In genomic region chr10:6737080-6737641, GRCh38 we compare ENCODE assay signal across 12 cellular contexts.
DNase-seq lines count a peak whose midpoint lies in the region; ATAC-seq and TF ChIP-seq lines count a peak whose summit lies in the region.
"Had no signal": no experiment of that assay in that cellular context is flagged by ENCODE, and none has a peak within 500 bp of the region (broad histone marks: within the 10 kb centered on the region; RNA-seq: fewer than 3 reads in every experiment).

No MANE protein-coding gene starts in this region.

- peak overlapping the region in 1 of 2 experiments; percentile 23 for H3K23ac ChIP-seq in mesenchymal stem cell (ENCODE audit: low read length in 2 of 2)
- no peak overlapping the region for H3K23ac ChIP-seq in neuronal stem cell (ENCODE audit: low read depth, low read length, poor library complexity)

- peak overlapping the region; percentile 45 for H4K8ac ChIP-seq in mesenchymal stem cell (ENCODE audit: low read length)
- H4K8ac ChIP-seq in neuronal stem cell (ENCODE audit: low read depth, low read length), result no peak overlapping the region

- H3K27ac Mint-ChIP-seq in activated naive CD8-positive, alpha-beta T cell treated with anti-CD3 and anti-CD28 coated beads for 36 hours, result no peak overlapping the region
- H3K27ac Mint-ChIP-seq: activated naive CD4-positive, alpha-beta T cell treated with anti-CD3 and anti-CD28 coated beads, Interleukin-2, amount 50 U/mL, for 24 hours; stimulated activated effector memory CD8-positive, alpha-beta T cell treated with anti-CD3 and anti-CD28 coated beads, Interleukin-12 subunit alpha, Interleukin-12 subunit beta, amount 100 ng/mL, for 72 hours had no signal

- H3K4ac ChIP-seq in mesenchymal stem cell (ENCODE audit: low read depth in 1 of 2, low read length in 2 of 2), result peak overlapping the region; percentile 34 to 35
- H3K4ac ChIP-seq in neuronal stem cell (ENCODE audit: low read length), result no peak overlapping the region

- H3K27me3 Mint-ChIP-seq in activated naive CD8-positive, alpha-beta T cell treated with anti-CD3 and anti-CD28 coated beads for 36 hours, result peaks cover 25% of the 10 kb centered on the region

- H3K36me3 Mint-ChIP-seq in activated naive CD8-positive, alpha-beta T cell treated with anti-CD3 and anti-CD28 coated beads for 36 hours, result no peaks in the 10 kb centered on the region
- H3K36me3 Mint-ChIP-seq: activated naive CD4-positive, alpha-beta T cell treated with anti-CD3 and anti-CD28 coated beads, Interleukin-2, amount 50 U/mL, for 24 hours; stimulated activated effector memory CD8-positive, alpha-beta T cell treated with anti-CD3 and anti-CD28 coated beads, Interleukin-12 subunit alpha, Interleukin-12 subunit beta, amount 100 ng/mL, for 72 hours had no signal

- H3K9me3 ChIP-seq in mesenchymal stem cell (ENCODE audit: control insufficient read depth, low read length), result no peaks in the 10 kb centered on the region
- H3K9me3 ChIP-seq in neuronal stem cell (replicated peaks in 1 of 2; ENCODE audit: control insufficient read depth in 2 of 2, insufficient read depth in 1 of 2, low read depth in 1 of 2, low read length in 2 of 2), result no peaks in the 10 kb centered on the region

- no peak for ATAC-seq in GM21526 (IDR thresholded peaks at IDR 0.05; ENCODE audit: low FRiP score, unreplicated experiment)
- ATAC-seq: stimulated activated effector memory CD8-positive, alpha-beta T cell treated with anti-CD3 and anti-CD28 coated beads, Interleukin-12 subunit alpha, Interleukin-12 subunit beta, amount 100 ng/mL, for 72 hours had no signal

- peak overlapping the region; percentile 5 for H3K4me2 ChIP-seq in mesenchymal stem cell (ENCODE audit: low read length, poor library complexity, severe bottlenecking)
- no peak overlapping the region for H3K4me2 ChIP-seq in neuronal stem cell (ENCODE audit: insufficient read depth, low read length, poor library complexity, severe bottlenecking)

- H2BK5ac ChIP-seq in mesenchymal stem cell (ENCODE audit: low read depth, low read length, poor library complexity, severe bottlenecking), result no peak overlapping the region
- H2BK5ac ChIP-seq in neuronal stem cell (ENCODE audit: low read length), result no peak overlapping the region

- no peaks in the 10 kb centered on the region for H3K36me3 ChIP-seq in mesenchymal stem cell (ENCODE audit: control insufficient read depth in 1 of 2, insufficient read depth in 2 of 2, low read depth in 1 of 2, low read length in 2 of 2)
- no peaks in the 10 kb centered on the region for H3K36me3 ChIP-seq in neuronal stem cell (replicated peaks in 1 of 2; ENCODE audit: control insufficient read depth in 2 of 2, insufficient read depth in 2 of 2, low read length in 2 of 2)

- H4K91ac ChIP-seq in mesenchymal stem cell (ENCODE audit: low read length), result no peak overlapping the region
- H4K91ac ChIP-seq in neuronal stem cell (ENCODE audit: low read depth, low read length, poor library complexity), result no peak overlapping the region

- WGBS in mesenchymal stem cell, result 79% methylated on average over 7 of the region's 9 CpGs
- no CpG with 5 or more reads among the region's 9 CpGs for WGBS in neuronal stem cell (ENCODE audit: extremely low coverage in 2 of 2, insufficient read length in 2 of 2, insufficient replicate concordance in 1 of 2), 2 donors

- H2AFZ ChIP-seq in mesenchymal stem cell (ENCODE audit: low read depth, low read length), result no peak overlapping the region
- no peak overlapping the region for H2AFZ ChIP-seq in neuronal stem cell (ENCODE audit: low read length)

- DNase-seq in AG10803 (ENCODE audit: low read depth) (peak; percentile 22), LHCN-M2 (ENCODE audit: low read depth) (peak; percentile 60), epithelial cell of esophagus (ENCODE audit: low read depth) (peak; percentile 88), mesenchymal stem cell (no peak), neuronal stem cell (ENCODE audit: low spot score) (no peak), UCSD-AML1 (lab: John Stamatoyannopoulos, UW; ENCODE audit: unreplicated experiment) (no peak)
- DNase-seq in activated naive CD8-positive, alpha-beta T cell treated with anti-CD3 and anti-CD28 coated beads for 36 hours, result no peak
- DNase-seq: activated CD4-positive, alpha-beta T cell treated with anti-CD3 and anti-CD28 coated beads for 48 hours; AML-193 had no signal

- H2AK5ac ChIP-seq in mesenchymal stem cell (ENCODE audit: low read length, severe bottlenecking) (no peak overlapping the region), neuronal stem cell (ENCODE audit: low read depth, low read length) (no peak overlapping the region)

- H2BK120ac ChIP-seq in mesenchymal stem cell (ENCODE audit: low read depth, low read length) (peak overlapping the region; percentile 69), neuronal stem cell (ENCODE audit: low read depth, low read length) (no peak overlapping the region)

- TF ChIP-seq CTCF in AG10803 (conservative IDR thresholded peaks at IDR 0.05; ENCODE audit: low read length), result no peak
- no peak for TF ChIP-seq CTCF in epithelial cell of esophagus (IDR thresholded peaks at IDR 0.05; ENCODE audit: insufficient read depth, low read depth, low read length, missing control alignments)

- H3K27ac ChIP-seq in mesenchymal stem cell (ENCODE audit: low read length, poor library complexity, severe bottlenecking) (no peak overlapping the region), neuronal stem cell (replicated peaks; ENCODE audit: low read length) (no peak overlapping the region)

- H3K9me3 Mint-ChIP-seq in activated naive CD8-positive, alpha-beta T cell treated with anti-CD3 and anti-CD28 coated beads for 36 hours, result no peaks in the 10 kb centered on the region
- H3K9me3 Mint-ChIP-seq: activated naive CD4-positive, alpha-beta T cell treated with anti-CD3 and anti-CD28 coated beads, Interleukin-2, amount 50 U/mL, for 24 hours; stimulated activated effector memory CD8-positive, alpha-beta T cell treated with anti-CD3 and anti-CD28 coated beads, Interleukin-12 subunit alpha, Interleukin-12 subunit beta, amount 100 ng/mL, for 72 hours had no signal

- H3K79me1 ChIP-seq in mesenchymal stem cell (replicated peaks; ENCODE audit: low read length, poor library complexity, severe bottlenecking) (no peaks in the 10 kb centered on the region), neuronal stem cell (ENCODE audit: low read depth, low read length) (no peaks in the 10 kb centered on the region)

- H3K4me1 ChIP-seq in mesenchymal stem cell (ENCODE audit: control insufficient read depth, insufficient read depth, low read depth, low read length) (peaks cover 19% of the 10 kb centered on the region), neuronal stem cell (ENCODE audit: control insufficient read depth in 2 of 2, insufficient read depth in 1 of 2, low read depth in 1 of 2, low read length in 2 of 2) (peaks cover 0 to 6% of the 10 kb centered on the region in 2 donors)

- H3K4me1 Mint-ChIP-seq in activated naive CD8-positive, alpha-beta T cell treated with anti-CD3 and anti-CD28 coated beads for 36 hours, result peaks cover 10% of the 10 kb centered on the region
- H3K4me1 Mint-ChIP-seq: stimulated activated effector memory CD8-positive, alpha-beta T cell treated with anti-CD3 and anti-CD28 coated beads, Interleukin-12 subunit alpha, Interleukin-12 subunit beta, amount 100 ng/mL, for 72 hours had no signal

- H3K18ac ChIP-seq in mesenchymal stem cell (ENCODE audit: low read depth in 1 of 2, low read length in 2 of 2) (peak overlapping the region; percentile 40 to 46), neuronal stem cell (ENCODE audit: low read length) (no peak overlapping the region)

- H3K4me3 Mint-ChIP-seq in activated naive CD8-positive, alpha-beta T cell treated with anti-CD3 and anti-CD28 coated beads for 36 hours, result no peak overlapping the region
- H3K4me3 Mint-ChIP-seq: activated naive CD4-positive, alpha-beta T cell treated with anti-CD3 and anti-CD28 coated beads, Interleukin-2, amount 50 U/mL, for 24 hours; stimulated activated effector memory CD8-positive, alpha-beta T cell treated with anti-CD3 and anti-CD28 coated beads, Interleukin-12 subunit alpha, Interleukin-12 subunit beta, amount 100 ng/mL, for 72 hours had no signal

- H3K14ac ChIP-seq in mesenchymal stem cell (ENCODE audit: low read length in 2 of 2), result no peak overlapping the region
- no peak overlapping the region for H3K14ac ChIP-seq in neuronal stem cell (ENCODE audit: low read length)

- H3K4me3 ChIP-seq in AG10803 (ENCODE audit: low read length) (no peak overlapping the region), epithelial cell of esophagus (ENCODE audit: low read length) (peak overlapping the region; percentile 36), mesenchymal stem cell (ENCODE audit: insufficient read depth in 1 of 2, low read depth in 1 of 2, low read length in 2 of 2) (no peak overlapping the region), neuronal stem cell (ENCODE audit: low read length in 2 of 2) (no peak overlapping the region)

- no peak overlapping the region for H2BK15ac ChIP-seq in mesenchymal stem cell (ENCODE audit: low read depth, poor library complexity, severe bottlenecking)
- H2BK15ac ChIP-seq in neuronal stem cell (ENCODE audit: low read length), result no peak overlapping the region

- H3K9ac ChIP-seq in mesenchymal stem cell (ENCODE audit: low read length) (no peak overlapping the region), neuronal stem cell (ENCODE audit: low read depth, low read length, poor library complexity) (no peak overlapping the region)

- H2BK12ac ChIP-seq in mesenchymal stem cell (ENCODE audit: low read length in 2 of 2) (peak overlapping the region; percentile 15 to 60), neuronal stem cell (ENCODE audit: low read length) (no peak overlapping the region)

- H3K27me3 ChIP-seq in mesenchymal stem cell (ENCODE audit: control insufficient read depth in 1 of 2, insufficient read depth in 1 of 2, low read length in 2 of 2), result peaks cover 0 to 8% of the 10 kb centered on the region in 2 experiments
- peaks cover 0 to 7% (median 0%) of the 10 kb centered on the region in 3 experiments for H3K27me3 ChIP-seq in neuronal stem cell (ENCODE audit: control insufficient read depth in 3 of 3, insufficient read depth in 3 of 3, low read depth in 1 of 3, low read length in 3 of 3)

Comparison
In these comparisons a context has a peak if more than half of its experiments do, and no peak if none do; other contexts are left out.
1. DNase-seq: peak in AG10803 (single experiment), LHCN-M2 (single experiment) and epithelial cell of esophagus (single experiment); none in mesenchymal stem cell (single experiment), neuronal stem cell (single experiment), activated naive CD8-positive, alpha-beta T cell treated with anti-CD3 and anti-CD28 coated beads for 36 hours (single experiment) and UCSD-AML1 (single experiment).